Comparison of ENCODE assay signal across 1 cellular context in genomic region chr1:20609541-20609940, GRCh38.
TF ChIP-seq lines count a peak whose summit lies in the region.

No MANE protein-coding gene starts in this region.

TF ChIP-seq in WTC11, 78 proteins besides CTCF, POLR2A, EP300 and RAD21 (continued from another document):
- TF ChIP-seq AFF4 (CRISPR knock-in tag; IDR thresholded peaks at IDR 0.05; ENCODE audit: borderline replicate concordance) (no peak), NFE2L1 (CRISPR knock-in tag; IDR thresholded peaks at IDR 0.05) (no peak)
